Comparison of ENCODE assay signal across 14 cellular contexts in the genomic region with DNA sequence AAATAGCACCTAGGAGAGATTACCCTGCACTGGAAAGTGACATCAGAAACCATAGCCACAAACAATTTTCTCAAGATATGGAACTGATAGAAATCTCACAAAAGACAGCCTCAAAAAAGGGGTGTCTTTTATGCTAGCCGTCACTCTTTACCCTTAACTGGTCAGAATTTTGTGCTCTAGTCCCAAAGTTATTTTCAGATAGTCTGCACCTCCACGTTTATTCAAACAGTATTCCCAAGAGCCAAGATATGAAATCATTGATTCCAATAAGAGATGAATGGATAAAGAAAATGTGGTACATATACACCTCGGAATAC. TPM values are rescaled to one million over a fixed set of nuclear protein-coding genes. Genes with fewer than 3 reads are reported as not detected.
DNase-seq lines count a peak whose midpoint lies in the region; ATAC-seq lines count a peak whose summit lies in the region.
"Had no signal": no experiment of that assay in that cellular context is flagged by ENCODE, and none has a peak within 500 bp of the region (broad histone marks: within the 10 kb centered on the region; RNA-seq: fewer than 3 reads in every experiment).

No MANE protein-coding gene starts in this region.

- H3K9me3 Mint-ChIP-seq in activated CD4-positive, alpha-beta T cell treated with anti-CD3 and anti-CD28 coated beads for 36 hours (ENCODE audit: low read depth): peaks cover 1% of the 10 kb centered on the region
- H3K9me3 Mint-ChIP-seq in stimulated activated memory B cell treated with anti-CD40 and anti-IgM and Interleukin-4, amounts not matched to agents 10 μg/mL and 1 μg/mL and 100 μg/mL, for 72 hours: no peaks in the 10 kb centered on the region

- H3K4me3 Mint-ChIP-seq in activated CD4-positive, alpha-beta T cell treated with anti-CD3 and anti-CD28 coated beads for 36 hours: no peak overlapping the region
- H3K4me3 Mint-ChIP-seq in stimulated activated memory B cell treated with anti-CD40 and anti-IgM and Interleukin-4, amounts not matched to agents 10 μg/mL and 1 μg/mL and 100 μg/mL, for 72 hours: no peak overlapping the region
- H3K4me3 Mint-ChIP-seq: naive thymus-derived CD4-positive, alpha-beta T cell had no signal

- intact Hi-C loops in activated CD4-positive, alpha-beta T cell treated with anti-CD3 and anti-CD28 coated beads for 36 hours (cut with DNase I, micrococcal nuclease): no loop called here

- H3K4me1 Mint-ChIP-seq in activated CD4-positive, alpha-beta T cell treated with anti-CD3 and anti-CD28 coated beads for 36 hours: peaks cover 14% of the 10 kb centered on the region
- H3K4me1 Mint-ChIP-seq in stimulated activated memory B cell treated with anti-CD40 and anti-IgM and Interleukin-4, amounts not matched to agents 10 μg/mL and 1 μg/mL and 100 μg/mL, for 72 hours: peaks cover 24% of the 10 kb centered on the region

- no peaks in the 10 kb centered on the region for H3K27me3 ChIP-seq in H7 (ENCODE audit: control insufficient read depth, insufficient read depth, low read length)
- H3K27me3 ChIP-seq: upper lobe of right lung had no signal

- no peak for DNase-seq in activated CD4-positive, alpha-beta T cell treated with anti-CD3 and anti-CD28 coated beads for 36 hours
- DNase-seq in activated CD4-positive, alpha-beta T cell treated with anti-CD3 and anti-CD28 coated beads for 4 hours: no peak
- DNase-seq in H7 (no peak), hypothalamus (lab: John Stamatoyannopoulos, UW) (no peak), NCI-H2107 (lab: John Stamatoyannopoulos, UW) (no peak)
- DNase-seq: activated naive CD4-positive, alpha-beta T cell treated with Interleukin-2 at 50 U/mL for 16 hours; dorsolateral prefrontal cortex; naive thymus-derived CD4-positive, alpha-beta T cell; NK-92 treated with Interleukin-12 subunit alpha and Interleukin-12 subunit beta, amount 100 ng/mL, for 24 hours; upper lobe of right lung had no signal

- no peaks in the 10 kb centered on the region for H3K36me3 Mint-ChIP-seq in activated CD4-positive, alpha-beta T cell treated with anti-CD3 and anti-CD28 coated beads for 36 hours (ENCODE audit: low read depth)
- no peaks in the 10 kb centered on the region for H3K36me3 Mint-ChIP-seq in stimulated activated memory B cell treated with anti-CD40 and anti-IgM and Interleukin-4, amounts not matched to agents 10 μg/mL and 1 μg/mL and 100 μg/mL, for 72 hours
- H3K36me3 Mint-ChIP-seq: naive thymus-derived CD4-positive, alpha-beta T cell had no signal

- H3K27me3 Mint-ChIP-seq in activated CD4-positive, alpha-beta T cell treated with anti-CD3 and anti-CD28 coated beads for 36 hours: no peaks in the 10 kb centered on the region
- H3K27me3 Mint-ChIP-seq in stimulated activated memory B cell treated with anti-CD40 and anti-IgM and Interleukin-4, amounts not matched to agents 10 μg/mL and 1 μg/mL and 100 μg/mL, for 72 hours: no peaks in the 10 kb centered on the region

- no peak overlapping the region for H3K27ac Mint-ChIP-seq in activated CD4-positive, alpha-beta T cell treated with anti-CD3 and anti-CD28 coated beads for 36 hours
- H3K27ac Mint-ChIP-seq in stimulated activated memory B cell treated with anti-CD40 and anti-IgM and Interleukin-4, amounts not matched to agents 10 μg/mL and 1 μg/mL and 100 μg/mL, for 72 hours: peak overlapping the region; percentile 80

- H3K4me3 ChIP-seq in H7 (ENCODE audit: insufficient read depth, low read depth, low read length): no peak overlapping the region
- H3K4me3 ChIP-seq: A549, dorsolateral prefrontal cortex, upper lobe of right lung had no signal

- H3K36me3 ChIP-seq in H7 (replicated peaks; ENCODE audit: control insufficient read depth, insufficient read depth, low read length): no peaks in the 10 kb centered on the region
- H3K36me3 ChIP-seq: upper lobe of right lung had no signal

- ATAC-seq in activated CD4-positive, alpha-beta T cell treated with anti-CD3 and anti-CD28 coated beads for 36 hours: peak; percentile 34
- peak; percentile 65 for ATAC-seq in GM21786 (IDR thresholded peaks at IDR 0.05; ENCODE audit: unreplicated experiment)
- peak; percentile 78 for ATAC-seq in HG03378 (IDR thresholded peaks at IDR 0.05; ENCODE audit: unreplicated experiment)
- ATAC-seq in stimulated activated memory B cell treated with anti-CD40 and anti-IgM and Interleukin-4, amounts not matched to agents 10 μg/mL and 1 μg/mL and 100 μg/mL, for 72 hours: peak; percentile 80
- ATAC-seq: A549; naive thymus-derived CD4-positive, alpha-beta T cell; upper lobe of right lung had no signal

- POLR2A ChIA-PET in activated CD4-positive, alpha-beta T cell treated with anti-CD3 and anti-CD28 coated beads for 36 hours (lab: Charles Lee): no interaction called here

- CTCF ChIA-PET in activated CD4-positive, alpha-beta T cell treated with anti-CD3 and anti-CD28 coated beads for 36 hours (lab: Charles Lee): no interaction called here

RNA-seq across cellular contexts. Expression of gene PMAIP1, which starts 23.5 kb away (rescaled TPM):
- total RNA-seq in activated CD4-positive, alpha-beta T cell treated with anti-CD3 and anti-CD28 coated beads for 36 hours: 10 to 100 TPM; 58.7 to 97.2 TPM
- total RNA-seq in H7 (2014; rRNA removed; shearing (Covaris generic)): 131 and 207 TPM in 2 replicates
